In genomic region chr2:71277536-71278103, GRCh38 we compare ENCODE assay signal across 8 cellular contexts. TPM values are rescaled to one million over a fixed set of nuclear protein-coding genes. Genes with fewer than 3 reads are reported as not detected.
DNase-seq lines count a peak whose midpoint lies in the region; ATAC-seq and TF ChIP-seq lines count a peak whose summit lies in the region.

No MANE protein-coding gene starts in this region.

- peak overlapping the region; percentile 76 for H3K4me3 Mint-ChIP-seq in natural killer cell treated with Interleukin-12 subunit alpha and Interleukin-12 subunit beta and Interleukin-15 and Interleukin-18, amount 100 ng/mL, for 72 hours

- H3K27ac Mint-ChIP-seq in natural killer cell treated with Interleukin-12 subunit alpha and Interleukin-12 subunit beta and Interleukin-15 and Interleukin-18, amount 100 ng/mL, for 72 hours: no peak overlapping the region

- peak; percentile 16 for TF ChIP-seq CTCF in fibroblast of villous mesenchyme (IDR thresholded peaks at IDR 0.05; ENCODE audit: insufficient read depth, low read depth, low read length)

- H3K36me3 Mint-ChIP-seq in natural killer cell treated with Interleukin-12 subunit alpha and Interleukin-12 subunit beta and Interleukin-15 and Interleukin-18, amount 100 ng/mL, for 72 hours: no peaks in the 10 kb centered on the region

- DNase-seq in AG08396 (ENCODE audit: low spot score) (peak; percentile 27), NCI-H524 treated with DMSO at 0.1 percent for 48 hours (lab: John Stamatoyannopoulos, UW) (peak; percentile 39), fibroblast of villous mesenchyme (ENCODE audit: low read depth) (peak; percentile 8), kidney glomerular epithelial cell (lab: John Stamatoyannopoulos, UW) (no peak)
- peak; percentile 42 to 46 for DNase-seq in activated T-cell treated with anti-CD3 and anti-CD28 coated beads, Interleukin-2, amount 50 U/mL, for 48 hours
- no peak for DNase-seq in natural killer cell treated with Interleukin-12 subunit alpha and Interleukin-12 subunit beta and Interleukin-15 and Interleukin-18, amount 100 ng/mL, for 72 hours (ENCODE audit: low spot score)

- peaks cover 53 to 74% of the 10 kb centered on the region in 2 donors for H3K27me3 Mint-ChIP-seq in natural killer cell treated with Interleukin-12 subunit alpha and Interleukin-12 subunit beta and Interleukin-15 and Interleukin-18, amount 100 ng/mL, for 72 hours

- ATAC-seq in GM18511 (IDR thresholded peaks at IDR 0.05; ENCODE audit: unreplicated experiment) (peak; percentile 27), GM18873 (IDR thresholded peaks at IDR 0.05; ENCODE audit: low FRiP score, unreplicated experiment) (no peak)
- ATAC-seq in natural killer cell treated with Interleukin-12 subunit alpha and Interleukin-12 subunit beta and Interleukin-15 and Interleukin-18, amount 100 ng/mL, for 72 hours: no peak

- peak overlapping the region; percentile 57 for H3K4me3 ChIP-seq in fibroblast of villous mesenchyme (ENCODE audit: low read depth, low read length)

- H3K4me1 Mint-ChIP-seq in natural killer cell treated with Interleukin-12 subunit alpha and Interleukin-12 subunit beta and Interleukin-15 and Interleukin-18, amount 100 ng/mL, for 72 hours (ENCODE audit: low read depth in 2 of 2): peaks cover 9 to 10% of the 10 kb centered on the region in 2 donors

- peaks cover 3% of the 10 kb centered on the region for H3K9me3 Mint-ChIP-seq in natural killer cell treated with Interleukin-12 subunit alpha and Interleukin-12 subunit beta and Interleukin-15 and Interleukin-18, amount 100 ng/mL, for 72 hours

RNA-seq across cellular contexts. Expression of gene PAIP2B, which starts 50.7 kb away (rescaled TPM):
- under 0.01 and 0.43 TPM in 2 replicates for total RNA-seq in fibroblast of villous mesenchyme
- 1 to 10 TPM in 1 of 2 donors, under 1 TPM in 1; 0.78 to 1.2 TPM for total RNA-seq in natural killer cell treated with Interleukin-12 subunit alpha and Interleukin-12 subunit beta and Interleukin-15 and Interleukin-18, amount 100 ng/mL, for 72 hours

RNA-seq across cellular contexts. Expression of gene ZNF638, which starts 54.0 kb away (rescaled TPM):
- 117 and 139 TPM in 2 replicates for total RNA-seq in fibroblast of villous mesenchyme
- 100 to 1,000 TPM; 104 to 135 TPM for total RNA-seq in natural killer cell treated with Interleukin-12 subunit alpha and Interleukin-12 subunit beta and Interleukin-15 and Interleukin-18, amount 100 ng/mL, for 72 hours

Comparison
In these comparisons a context has a peak if more than half of its experiments do, and no peak if none do; other contexts are left out.
1. DNase-seq: peak in AG08396 (single experiment), NCI-H524 treated with DMSO at 0.1 percent for 48 hours (single experiment), activated T-cell treated with anti-CD3 and anti-CD28 coated beads, Interleukin-2, amount 50 U/mL, for 48 hours (2 of 2) and fibroblast of villous mesenchyme (single experiment); none in natural killer cell treated with Interleukin-12 subunit alpha and Interleukin-12 subunit beta and Interleukin-15 and Interleukin-18, amount 100 ng/mL, for 72 hours (single experiment) and kidney glomerular epithelial cell (single experiment).